In the genomic region with DNA sequence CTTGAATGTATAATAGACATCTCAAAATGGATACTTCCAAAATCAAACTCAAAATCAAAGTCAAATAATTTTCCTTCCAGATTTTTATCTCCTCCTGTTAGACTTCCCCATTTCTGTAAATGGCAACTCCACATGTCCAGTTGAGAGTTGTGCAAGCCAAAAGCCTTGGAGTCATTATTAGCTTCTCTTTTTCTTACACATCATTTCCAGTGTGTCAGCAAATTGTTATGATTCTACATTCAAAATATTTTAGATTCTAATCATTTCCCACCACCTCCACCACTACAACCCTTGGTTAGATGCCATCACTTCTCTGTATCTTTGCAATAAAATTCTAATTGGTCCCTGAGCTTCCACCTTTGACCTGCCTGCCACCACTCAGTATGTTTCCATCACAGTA, we compare ENCODE assay signal across 30 cellular contexts.
"Had no signal": no experiment of that assay in that cellular context is flagged by ENCODE, and none has a peak within 500 bp of the region (broad histone marks: within the 10 kb centered on the region; RNA-seq: fewer than 3 reads in every experiment).

No MANE protein-coding gene starts in this region.

- H3K4me3 ChIP-seq: body of pancreas, esophagus muscularis mucosa, heart left ventricle, sigmoid colon, upper lobe of left lung, vagina had no signal

- H3K27me3 ChIP-seq: body of pancreas, esophagus muscularis mucosa, foreskin keratinocyte, heart left ventricle, neutrophil, sigmoid colon, upper lobe of left lung, vagina had no signal

- ATAC-seq: activated CD8-positive, alpha-beta T cell treated with anti-CD3 and anti-CD28 coated beads for 36 hours; activated naive CD8-positive, alpha-beta T cell treated with anti-CD3 and anti-CD28 coated beads, Interleukin-2, amount 50 U/mL, for 24 hours; activated T-cell treated with anti-CD3 and anti-CD28 coated beads, Interleukin-2, amount 50 U/mL, for 4 hours; activated T-helper 17 cell treated with anti-CD3 and anti-CD28 coated beads, Interleukin-2, amount 50 U/mL, for 72 hours; body of pancreas; foreskin keratinocyte; heart left ventricle; stimulated activated memory B cell treated with anti-CD40 and anti-IgM and Interleukin-4, amounts not matched to agents 10 μg/mL and 1 μg/mL and 100 μg/mL, for 72 hours; stimulated activated naive CD8-positive, alpha-beta T cell treated with anti-CD3 and anti-CD28 coated beads, Interleukin-15, amount 100 ng/mL, for 72 hours; WTC11 had no signal

- DNase-seq: activated CD4-positive, alpha-beta T cell treated with anti-CD3 and anti-CD28 coated beads for 1 hour; activated CD4-positive, alpha-beta T cell treated with anti-CD3 and anti-CD28 coated beads, Interleukin-2, amount 50 U/mL, for 1 hour; activated CD8-positive, alpha-beta T cell treated with anti-CD3 and anti-CD28 coated beads for 36 hours; activated naive CD8-positive, alpha-beta T cell treated with anti-CD3 and anti-CD28 coated beads, Interleukin-2, amount 50 U/mL, for 24 hours; activated T-cell treated with anti-CD3 and anti-CD28 coated beads, Interleukin-2, amount 50 U/mL, for 4 hours; aorta; body of pancreas; dermis blood vessel endothelial cell; effector CD4-positive, alpha-beta T cell; foreskin keratinocyte; heart left ventricle; hypothalamus; immature natural killer cell; naive B cell; nephron progenitor cell; sigmoid colon; small intestine; stimulated activated CD4-positive, alpha-beta T cell treated with anti-CD3 and anti-CD28 coated beads, Interleukin-4, amount 100 ng/mL, for 4 hours; stimulated activated CD8-positive, alpha-beta memory T cell treated with anti-CD3 and anti-CD28 coated beads, Interleukin-4, amount 100 ng/mL, for 48 hours; stimulated activated naive CD8-positive, alpha-beta T cell treated with anti-CD3 and anti-CD28 coated beads, Interleukin-15, amount 100 ng/mL, for 72 hours; substantia nigra; T1000; upper lobe of left lung had no signal

- H3K9me3 ChIP-seq: body of pancreas, esophagus muscularis mucosa, neutrophil, sigmoid colon, upper lobe of left lung, vagina had no signal

- H3K4me1 ChIP-seq: body of pancreas, esophagus muscularis mucosa, foreskin keratinocyte, heart left ventricle, sigmoid colon, upper lobe of left lung, vagina had no signal

- H3K27ac ChIP-seq: body of pancreas, esophagus muscularis mucosa, foreskin keratinocyte, heart left ventricle, neutrophil, sigmoid colon, upper lobe of left lung, vagina had no signal

- H3K36me3 ChIP-seq: esophagus muscularis mucosa, heart left ventricle, neutrophil, sigmoid colon, upper lobe of left lung, vagina had no signal

- FAIRE-seq: colon, small intestine had no signal
